ENCODE assay signal across 15 cellular contexts in genomic region chr1:206853696-206854095, GRCh38. TPM values are rescaled to one million over a fixed set of nuclear protein-coding genes. Genes with fewer than 3 reads are reported as not detected.
"Had no signal": no experiment of that assay in that cellular context is flagged by ENCODE, and none has a peak within 500 bp of the region (broad histone marks: within the 10 kb centered on the region; RNA-seq: fewer than 3 reads in every experiment).

No MANE protein-coding gene starts in this region.

RNA-seq across cellular contexts. Expression of gene IL20, which starts 11.7 kb away (rescaled TPM):
- total RNA-seq: stomach, subcutaneous adipose tissue, temporal lobe, thoracic aorta, thyroid gland, tibial nerve, transverse colon, upper lobe of left lung, upper lobe of right lung, ureter, urinary bladder, vagina had no signal
- polyA plus RNA-seq: urinary bladder had no signal

RNA-seq across cellular contexts. Expression of gene IL24, which starts 43.5 kb away (rescaled TPM):
- total RNA-seq: stomach, subcutaneous adipose tissue, suprapubic skin, temporal lobe, testis, thoracic aorta, thyroid gland, tibial nerve, transverse colon, upper lobe of right lung, ureter, urinary bladder, uterus had no signal
